ENCODE assay signal across 8 cellular contexts in the genomic region with DNA sequence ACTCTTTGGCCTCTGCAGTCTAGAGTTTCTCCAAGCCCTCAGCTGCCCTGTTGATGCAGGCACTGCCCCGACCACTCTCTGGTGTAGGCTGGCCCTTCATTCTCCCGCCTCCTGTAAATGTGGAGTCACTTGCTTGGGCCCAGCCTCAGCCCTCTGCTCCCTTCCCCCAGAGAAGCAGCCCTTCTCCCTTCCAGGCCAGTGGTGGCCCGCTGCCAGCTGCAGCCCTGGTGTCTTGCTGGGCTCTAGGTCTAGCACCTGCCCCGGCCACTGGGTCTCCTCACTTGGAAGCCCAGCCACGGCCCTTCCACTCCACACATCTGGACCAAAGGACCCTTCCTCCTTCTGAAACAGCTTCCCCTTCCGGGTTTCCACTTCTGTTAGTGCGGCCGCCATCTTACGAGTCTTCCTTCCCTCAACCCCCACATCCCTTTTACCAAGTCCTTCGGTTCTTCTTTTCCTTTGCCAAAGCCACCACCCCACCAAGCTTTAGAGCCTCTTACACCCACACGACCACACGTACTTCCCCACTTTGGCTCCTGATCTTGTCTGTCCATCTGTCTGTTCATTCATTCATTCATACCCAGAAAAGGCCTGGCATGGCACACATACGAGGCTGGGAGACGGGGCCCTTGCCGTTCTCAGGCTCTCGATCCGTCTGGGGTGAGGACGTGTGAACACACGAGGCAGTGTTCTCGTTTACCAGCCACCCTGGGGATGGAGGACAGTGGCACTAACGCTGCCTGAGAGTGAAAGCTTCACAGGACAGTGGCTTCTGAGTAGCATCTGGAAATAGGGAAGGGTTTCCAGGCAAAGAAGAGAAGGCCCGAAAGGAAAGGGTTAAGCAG.
A peak's percentile ranks its signal among the peaks of the same experiment; 100 is the strongest.
DNase-seq lines count a peak whose midpoint lies in the region; ATAC-seq and TF ChIP-seq lines count a peak whose summit lies in the region.

No MANE protein-coding gene starts in this region.

- H3K9ac ChIP-seq in adipocyte (ENCODE audit: low read length) (peak overlapping the region; percentile 87), muscle layer of colon (ENCODE audit: low read length) (no peak overlapping the region)

- no peaks in the 10 kb centered on the region for H3K36me3 Mint-ChIP-seq in CD8-positive, alpha-beta T cell

- ATAC-seq in GM19328 (IDR thresholded peaks at IDR 0.05; ENCODE audit: unreplicated experiment): no peak
- no peak for ATAC-seq in CD8-positive, alpha-beta T cell

- peaks cover 31% of the 10 kb centered on the region for H3K4me1 Mint-ChIP-seq in CD8-positive, alpha-beta T cell (ENCODE audit: low read depth)

- H3K27me3 ChIP-seq in AG04450 (ENCODE audit: control insufficient read depth, insufficient read depth, low read length): no peaks in the 10 kb centered on the region
- H3K27me3 ChIP-seq in adipocyte (replicated peaks; ENCODE audit: control insufficient read depth, insufficient read depth, low read length): no peaks in the 10 kb centered on the region
- no peaks in the 10 kb centered on the region for H3K27me3 ChIP-seq in muscle layer of colon (ENCODE audit: control insufficient read depth in 1 of 2, insufficient read depth in 2 of 2, low read length in 2 of 2)
- H3K27me3 ChIP-seq in CD8-positive, alpha-beta T cell (ENCODE audit: insufficient read depth, low read length): no peaks in the 10 kb centered on the region

- H3K4me3 Mint-ChIP-seq in CD8-positive, alpha-beta T cell: no peak overlapping the region

- H3K4me3 ChIP-seq in AG04450 (ENCODE audit: low read depth, low read length) (no peak overlapping the region), adipocyte (ENCODE audit: low read length) (peak overlapping the region; percentile 26), muscle layer of colon (ENCODE audit: low read depth in 1 of 2, low read length in 2 of 2) (no peak overlapping the region)
- H3K4me3 ChIP-seq in CD8-positive, alpha-beta T cell (ENCODE audit: low read depth, low read length): no peak overlapping the region

- H3K9me3 ChIP-seq in AG04450 (ENCODE audit: control insufficient read depth, insufficient read depth, low read length) (peaks cover 4% of the 10 kb centered on the region; the same call in 1 of the 2 replicates), adipocyte (ENCODE audit: control insufficient read depth, low read length) (no peaks in the 10 kb centered on the region), muscle layer of colon (ENCODE audit: low read length) (no peaks in the 10 kb centered on the region)
- H3K9me3 ChIP-seq in CD8-positive, alpha-beta T cell (ENCODE audit: low read length): no peaks in the 10 kb centered on the region

- no peak for TF ChIP-seq CTCF in AG04450 (IDR thresholded peaks at IDR 0.05; ENCODE audit: low read depth, low read length)
- no peak for TF ChIP-seq CTCF in CD8-positive, alpha-beta T cell (IDR thresholded peaks at IDR 0.05)

- POLR2A ChIA-PET in AG04450 (lab: Yijun Ruan, JAX): interaction anchor here (0.5 kb wide), 1 partner anchor 569 kb away, joined by 7 read pairs; no protein-coding TSS in a partner anchor
- POLR2A ChIA-PET in CD8-positive, alpha-beta T cell (lab: Charles Lee): interaction anchor here (0.6 to 0.7 kb wide), 2 partner anchors 13 to 26 kb away, joined by 3 read pairs; no protein-coding TSS in a partner anchor

- H3K36me3 ChIP-seq in adipocyte (ENCODE audit: control insufficient read depth, insufficient read depth, low read length, severe bottlenecking) (no peaks in the 10 kb centered on the region), muscle layer of colon (ENCODE audit: insufficient read depth, low read length) (no peaks in the 10 kb centered on the region)
- no peaks in the 10 kb centered on the region for H3K36me3 ChIP-seq in CD8-positive, alpha-beta T cell (ENCODE audit: insufficient read depth, low read length)

- H3K4me1 ChIP-seq in adipocyte (ENCODE audit: control insufficient read depth, insufficient read depth, low read length) (peaks cover 48% of the 10 kb centered on the region), muscle layer of colon (ENCODE audit: insufficient read depth, low read length) (peaks cover 45% of the 10 kb centered on the region)
- peaks cover 37% of the 10 kb centered on the region for H3K4me1 ChIP-seq in CD8-positive, alpha-beta T cell (ENCODE audit: insufficient read depth, low read length)

- no peaks in the 10 kb centered on the region for H3K27me3 Mint-ChIP-seq in CD8-positive, alpha-beta T cell (ENCODE audit: low read depth)

- intact Hi-C loops in CD8-positive, alpha-beta T cell (cut with DNase I, micrococcal nuclease): no loop called here

- CTCF ChIA-PET in AG04450 (lab: Charles Lee): interaction anchor here (1.3 kb wide), 1 partner anchor 11 kb away, joined by 5 read pairs; no protein-coding TSS in a partner anchor
- CTCF ChIA-PET in CD8-positive, alpha-beta T cell (lab: Charles Lee): interaction anchor here (0.6 to 2.8 kb wide), 2 partner anchors 76 to 858 kb away, joined by 3 to 10 read pairs; no protein-coding TSS in a partner anchor

- DNase-seq in AG04450 (ENCODE audit: low read depth, low spot score): peak; percentile 21
- peak; percentile 69 for DNase-seq in KBM-7
- no peak for DNase-seq in adipocyte (ENCODE audit: low read depth)
- DNase-seq in CD8-positive, alpha-beta T cell: no peak
- no peak for DNase-seq in stimulated activated CD8-positive, alpha-beta memory T cell treated with anti-CD3 and anti-CD28 coated beads, Interleukin-4, amount 100 ng/mL, for 48 hours
- no peak for DNase-seq in HCEC 1CT

- no peaks in the 10 kb centered on the region for H3K9me3 Mint-ChIP-seq in CD8-positive, alpha-beta T cell

- no peak overlapping the region for H3K27ac Mint-ChIP-seq in CD8-positive, alpha-beta T cell

- peak overlapping the region; percentile 77 for H3K27ac ChIP-seq in AG04450 (ENCODE audit: low read depth, low read length)
- peak overlapping the region; percentile 35 for H3K27ac ChIP-seq in muscle layer of colon (ENCODE audit: low read depth, low read length)
- H3K27ac ChIP-seq in CD8-positive, alpha-beta T cell (ENCODE audit: low read depth, low read length): no peak overlapping the region

- in situ Hi-C loops in KBM-7 (cut with MboI; ENCODE audit: low pct_unique_long_range_greater_than_20kb, low sequenced_read_pairs): no loop called here

Comparison
In these comparisons a context has a peak if more than half of its experiments do, and no peak if none do; other contexts are left out.
1. DNase-seq: peak in AG04450 (single experiment) and KBM-7 (single experiment); none in adipocyte (single experiment), CD8-positive, alpha-beta T cell (0 of 7), stimulated activated CD8-positive, alpha-beta memory T cell treated with anti-CD3 and anti-CD28 coated beads, Interleukin-4, amount 100 ng/mL, for 48 hours (single experiment) and HCEC 1CT (single experiment).